In genomic region chr5:14269395-14269794, GRCh38 we compare ENCODE assay signal across 12 cellular contexts.
DNase-seq lines count a peak whose midpoint lies in the region; TF ChIP-seq lines count a peak whose summit lies in the region.
"Had no signal": no experiment of that assay in that cellular context is flagged by ENCODE, and none has a peak within 500 bp of the region (broad histone marks: within the 10 kb centered on the region; RNA-seq: fewer than 3 reads in every experiment).

No MANE protein-coding gene starts in this region.

- CTCF ChIA-PET in MCF 10A (lab: Yijun Ruan, JAX) = interaction anchor here (0.7 to 4.5 kb wide), 35 partner anchors 11 to 299 kb away, joined by 3 to 64 read pairs (median 6); no protein-coding TSS in a partner anchor

- DNase-seq in cardiac muscle cell (ENCODE audit: low read depth in 1 of 2, low spot score in 1 of 2) (no peak), cardiac septum (ENCODE audit: low spot score) (no peak), MCF 10A (ENCODE audit: unreplicated experiment) (no peak), mesenchymal stem cell (no peak), uterus (no peak), epidermal melanocyte (ENCODE audit: insufficient read length, low spot score) (no peak), UCSD-AML1 (lab: John Stamatoyannopoulos, UW; ENCODE audit: unreplicated experiment) (no peak), CD1c-positive myeloid dendritic cell (ENCODE audit: extremely low spot score) (no peak)
- DNase-seq: activated CD8-positive, alpha-beta memory T cell treated with anti-CD3 and anti-CD28 coated beads, Interleukin-2, amount 50 U/mL, for 4 hours; natural killer cell; T-helper 2 cell had no signal

- intact Hi-C loops in cardiac septum (cut with DNase I) = loop anchor here (2.0 to 5.0 kb wide), 3 partner anchors 67 to 161 kb away; no protein-coding TSS in a partner anchor
- intact Hi-C loops in MCF 10A (cut with micrococcal nuclease) = no loop called here
- intact Hi-C loops in uterus (cut with DNase I; ENCODE audit: low total_unique reads) = loop anchor here (5.0 kb wide), 1 partner anchor 127 kb away; the partner anchor contains the start of gene TRIO

- peak overlapping the region; percentile 48 for H3K9ac ChIP-seq in mesenchymal stem cell (ENCODE audit: low read length)

- peak overlapping the region; percentile 96 for H3K27ac ChIP-seq in cardiac muscle cell
- H3K27ac ChIP-seq in mesenchymal stem cell (ENCODE audit: low read length, poor library complexity, severe bottlenecking) = peak overlapping the region; percentile 72
- H3K27ac ChIP-seq in uterus = peak overlapping the region; percentile 50 to 68

- H2BK12ac ChIP-seq in mesenchymal stem cell (ENCODE audit: low read length in 2 of 2) = peak overlapping the region in 1 of 2 experiments; percentile 28

- H3K14ac ChIP-seq in mesenchymal stem cell (ENCODE audit: low read length in 2 of 2) = no peak overlapping the region

- no peak for TF ChIP-seq POLR2A in uterus (IDR thresholded peaks at IDR 0.05)

- H3K36me3 ChIP-seq in cardiac muscle cell = no peaks in the 10 kb centered on the region
- H3K36me3 ChIP-seq in mesenchymal stem cell (ENCODE audit: control insufficient read depth in 1 of 2, insufficient read depth in 2 of 2, low read depth in 1 of 2, low read length in 2 of 2) = peaks cover 3 to 29% of the 10 kb centered on the region in 2 experiments
- H3K36me3 ChIP-seq in uterus = no peaks in the 10 kb centered on the region

- peak overlapping the region in 1 of 2 experiments; percentile 50 for H3K4ac ChIP-seq in mesenchymal stem cell (ENCODE audit: low read depth in 1 of 2, low read length in 2 of 2)

- peak overlapping the region; percentile 91 for H2AK5ac ChIP-seq in mesenchymal stem cell (ENCODE audit: low read length, severe bottlenecking)

- no peaks in the 10 kb centered on the region for H3K27me3 Mint-ChIP-seq in MCF 10A (ENCODE audit: insufficient read depth, unreplicated experiment)

- H3K4me1 Mint-ChIP-seq in MCF 10A (ENCODE audit: insufficient read depth, unreplicated experiment) = peaks cover 50% of the 10 kb centered on the region

- H2BK5ac ChIP-seq in mesenchymal stem cell (ENCODE audit: low read depth, low read length, poor library complexity, severe bottlenecking) = no peak overlapping the region

- TF ChIP-seq CTCF in cardiac muscle cell (IDR thresholded peaks at IDR 0.05; ENCODE audit: low read depth, low read length) (no peak), MCF 10A (IDR thresholded peaks at IDR 0.05; ENCODE audit: unreplicated experiment) (no peak), uterus (IDR thresholded peaks at IDR 0.05) (no peak)

- H3K9me3 Mint-ChIP-seq in MCF 10A (ENCODE audit: unreplicated experiment) = no peaks in the 10 kb centered on the region
- H3K9me3 Mint-ChIP-seq: natural killer cell had no signal

- no TSS peak for BruUV-seq in MCF 10A (replicated peaks; lab: Mats Ljungman, UMichigan)

- H4K91ac ChIP-seq in mesenchymal stem cell (ENCODE audit: low read length) = no peak overlapping the region

- H3K23ac ChIP-seq in mesenchymal stem cell (ENCODE audit: low read length in 2 of 2) = no peak overlapping the region

- POLR2A ChIA-PET in MCF 10A (lab: Yijun Ruan, JAX) = interaction anchor here (0.7 to 10.8 kb wide), 10 partner anchors 20 to 284 kb away, joined by 3 to 128 read pairs (median 6); partner anchors contain the start of gene TRIO

- no peak overlapping the region for H2BK120ac ChIP-seq in mesenchymal stem cell (ENCODE audit: low read depth, low read length)

- 22% methylated on average over 2 of the region's 2 CpGs for WGBS in mesenchymal stem cell

- peaks cover 2% of the 10 kb centered on the region for H3K79me1 ChIP-seq in mesenchymal stem cell (replicated peaks; ENCODE audit: low read length, poor library complexity, severe bottlenecking)

- H3K27ac Mint-ChIP-seq in MCF 10A (ENCODE audit: low read depth, unreplicated experiment) = peak overlapping the region; percentile 80

- H3K18ac ChIP-seq in mesenchymal stem cell (ENCODE audit: low read depth in 1 of 2, low read length in 2 of 2) = no peak overlapping the region

- H3K4me3 ChIP-seq in cardiac muscle cell (no peak overlapping the region), mesenchymal stem cell (ENCODE audit: insufficient read depth in 1 of 2, low read depth in 1 of 2, low read length in 2 of 2) (no peak overlapping the region), uterus (no peak overlapping the region)
- H3K4me3 ChIP-seq: upper lobe of left lung had no signal

- H3K27me3 ChIP-seq in cardiac muscle cell (no peaks in the 10 kb centered on the region), mesenchymal stem cell (ENCODE audit: control insufficient read depth in 1 of 2, insufficient read depth in 1 of 2, low read length in 2 of 2) (no peaks in the 10 kb centered on the region), uterus (no peaks in the 10 kb centered on the region)
- H3K27me3 ChIP-seq: upper lobe of left lung had no signal

- H3K4me3 Mint-ChIP-seq in MCF 10A (ENCODE audit: unreplicated experiment) = no peak overlapping the region
- H3K4me3 Mint-ChIP-seq: natural killer cell had no signal

- H2AFZ ChIP-seq in mesenchymal stem cell (ENCODE audit: low read depth, low read length) = no peak overlapping the region

- H3K4me2 ChIP-seq in mesenchymal stem cell (ENCODE audit: low read length, poor library complexity, severe bottlenecking) = no peak overlapping the region

- H3K9me3 ChIP-seq in cardiac muscle cell (ENCODE audit: low read depth) = no peaks in the 10 kb centered on the region
- no peaks in the 10 kb centered on the region for H3K9me3 ChIP-seq in mesenchymal stem cell (ENCODE audit: control insufficient read depth, low read length)
- H3K9me3 ChIP-seq in uterus = no peaks in the 10 kb centered on the region
- H3K9me3 ChIP-seq: upper lobe of left lung had no signal

- H3K4me1 ChIP-seq in cardiac muscle cell (ENCODE audit: low read depth) = peaks cover 73% of the 10 kb centered on the region
- peaks cover 18% of the 10 kb centered on the region for H3K4me1 ChIP-seq in mesenchymal stem cell (ENCODE audit: control insufficient read depth, insufficient read depth, low read depth, low read length)
- peaks cover 12 to 18% of the 10 kb centered on the region in 2 donors for H3K4me1 ChIP-seq in uterus

- H3K36me3 Mint-ChIP-seq in MCF 10A (ENCODE audit: insufficient read depth, unreplicated experiment) = peaks cover 10% of the 10 kb centered on the region
- H3K36me3 Mint-ChIP-seq: natural killer cell had no signal

- no peak overlapping the region for H4K8ac ChIP-seq in mesenchymal stem cell (ENCODE audit: low read length)

- no peak overlapping the region for H2BK15ac ChIP-seq in mesenchymal stem cell (ENCODE audit: low read depth, poor library complexity, severe bottlenecking)
